Comparison of ENCODE assay signal across 24 cellular contexts in genomic region chr5:103645816-103646215, GRCh38.
"Had no signal": no experiment of that assay in that cellular context is flagged by ENCODE, and none has a peak within 500 bp of the region (broad histone marks: within the 10 kb centered on the region; RNA-seq: fewer than 3 reads in every experiment).

No MANE protein-coding gene starts in this region.

- H3K27ac ChIP-seq: colonic mucosa, epithelial cell of prostate, gastrocnemius medialis, ovary, suprapubic skin, transverse colon, upper lobe of right lung, uterus had no signal

- DNase-seq: colonic mucosa; effector CD8-positive, alpha-beta T cell; endodermal cell; foreskin fibroblast; gastrocnemius medialis; head of caudate nucleus; kidney; mesenchymal stem cell; mucosa of descending colon; naive B cell; occipital lobe; ovary; stimulated activated CD4-positive, alpha-beta T cell treated with anti-CD3 and anti-CD28 coated beads, Interleukin-12 subunit alpha, Interleukin-12 subunit beta, amount 100 ng/mL, for 4 hours; stimulated activated CD4-positive, alpha-beta T cell treated with anti-CD3 and anti-CD28 coated beads, Interleukin-1b, Interleukin-23, amount 100 ng/mL, for 48 hours; stimulated activated CD4-positive, alpha-beta T cell treated with anti-CD3 and anti-CD28 coated beads, Interleukin-4, amount 100 ng/mL, for 1 hour; stimulated activated CD8-positive, alpha-beta memory T cell treated with anti-CD3 and anti-CD28 coated beads, Interleukin-4, amount 100 ng/mL, for 48 hours; stimulated activated naive CD4-positive, alpha-beta T cell; stimulated activated naive CD8-positive, alpha-beta T cell treated with anti-CD3 and anti-CD28 coated beads, Interleukin-15, amount 100 ng/mL, for 72 hours; transverse colon; upper lobe of right lung; uterus had no signal

- H3K36me3 ChIP-seq: colonic mucosa, gastrocnemius medialis, ovary, suprapubic skin, transverse colon, upper lobe of right lung, uterus had no signal

- H3K9me3 ChIP-seq: colonic mucosa, gastrocnemius medialis, mucosa of descending colon, ovary, suprapubic skin, transverse colon, upper lobe of right lung, uterus had no signal

- FAIRE-seq: kidney had no signal

- H3K4me3 ChIP-seq: colonic mucosa, gastrocnemius medialis, mucosa of descending colon, ovary, smooth muscle cell, suprapubic skin, transverse colon, upper lobe of right lung, uterus had no signal

- H3K4me2 ChIP-seq: smooth muscle cell had no signal

- H3K4me1 ChIP-seq: colonic mucosa, gastrocnemius medialis, suprapubic skin, transverse colon, upper lobe of right lung, uterus had no signal

- H3K27me3 ChIP-seq: colonic mucosa, gastrocnemius medialis, ovary, suprapubic skin, transverse colon, upper lobe of right lung, uterus had no signal
